Comparison of ENCODE assay signal across 8 cellular contexts in genomic region chr11:13207665-13208594, GRCh38.
DNase-seq lines count a peak whose midpoint lies in the region; ATAC-seq and TF ChIP-seq lines count a peak whose summit lies in the region.

No MANE protein-coding gene starts in this region.

- H3K27me3 Mint-ChIP-seq in activated CD4-positive, alpha-beta T cell treated with anti-CD3 and anti-CD28 coated beads for 36 hours = no peaks in the 10 kb centered on the region

- H3K27ac ChIP-seq in cingulate gyrus (ENCODE audit: low read depth, low read length) (peak overlapping the region; percentile 79), liver (ENCODE audit: low read depth in 1 of 2, low read length in 2 of 2) (peak overlapping the region; percentile 57 to 60), suprapubic skin (peak overlapping the region; percentile 76)

- TF ChIP-seq POLR2A in suprapubic skin (IDR thresholded peaks at IDR 0.05) (no peak), GM18505 (IDR thresholded peaks at IDR 0.05; ENCODE audit: borderline replicate concordance, extremely low read depth, insufficient read depth, insufficient read length) (no peak)

- peak; percentile 43 to 47 for TF ChIP-seq RAD21 in liver (IDR thresholded peaks at IDR 0.05)

- peaks cover 0 to 11% (median 8%) of the 10 kb centered on the region in 4 donors for H3K4me1 ChIP-seq in liver (ENCODE audit: control insufficient read depth in 4 of 4, insufficient read depth in 4 of 4, low read length in 3 of 4)
- H3K4me1 ChIP-seq in suprapubic skin = peaks cover 18% of the 10 kb centered on the region

- POLR2A ChIA-PET in activated CD4-positive, alpha-beta T cell treated with anti-CD3 and anti-CD28 coated beads for 36 hours (lab: Charles Lee) = interaction anchor here (0.8 kb wide), 1 partner anchor 25 kb away, joined by 3 read pairs; no protein-coding TSS in a partner anchor

- intact Hi-C loops in activated CD4-positive, alpha-beta T cell treated with anti-CD3 and anti-CD28 coated beads for 36 hours (cut with DNase I, micrococcal nuclease) = loop anchor here (1.0 to 5.0 kb wide), 6 partner anchors 25 to 255 kb away; partner anchors contain the start of genes BTBD10 (in 2 of the 2) and BMAL1 (in 1 of the 2)

- H3K4me1 Mint-ChIP-seq in activated CD4-positive, alpha-beta T cell treated with anti-CD3 and anti-CD28 coated beads for 36 hours = peaks cover 41% of the 10 kb centered on the region

- H3K36me3 ChIP-seq in liver (ENCODE audit: control insufficient read depth in 4 of 4, insufficient read depth in 3 of 4, low read depth in 1 of 4, low read length in 3 of 4) (no peaks in the 10 kb centered on the region), suprapubic skin (no peaks in the 10 kb centered on the region)

- H3K36me3 Mint-ChIP-seq in activated CD4-positive, alpha-beta T cell treated with anti-CD3 and anti-CD28 coated beads for 36 hours (ENCODE audit: low read depth) = no peaks in the 10 kb centered on the region

- no peaks in the 10 kb centered on the region for H3K9me3 Mint-ChIP-seq in activated CD4-positive, alpha-beta T cell treated with anti-CD3 and anti-CD28 coated beads for 36 hours (ENCODE audit: low read depth)

- peak overlapping the region; percentile 70 for H3K4me3 Mint-ChIP-seq in activated CD4-positive, alpha-beta T cell treated with anti-CD3 and anti-CD28 coated beads for 36 hours

- H3K9ac ChIP-seq in liver (ENCODE audit: low read depth in 1 of 2, low read length in 2 of 2) = peak overlapping the region; percentile 27 to 51

- H3K4me3 ChIP-seq in liver (ENCODE audit: low read depth in 1 of 3, low read length in 3 of 3) = peak overlapping the region; percentile 4 to 54 (median 32)
- H3K4me3 ChIP-seq in suprapubic skin = peak overlapping the region; percentile 41

- no peaks in the 10 kb centered on the region for H3K27me3 ChIP-seq in liver (ENCODE audit: control insufficient read depth in 4 of 4, insufficient read depth in 4 of 4, low read length in 3 of 4)
- no peaks in the 10 kb centered on the region for H3K27me3 ChIP-seq in suprapubic skin

- peak; percentile 89 for ATAC-seq in activated CD4-positive, alpha-beta T cell treated with anti-CD3 and anti-CD28 coated beads for 36 hours
- ATAC-seq in GM18505 (IDR thresholded peaks at IDR 0.05; ENCODE audit: unreplicated experiment) (no peak), HG02623 (IDR thresholded peaks at IDR 0.05; ENCODE audit: unreplicated experiment) (no peak)

- peak; percentile 28 for DNase-seq in activated CD4-positive, alpha-beta T cell treated with anti-CD3 and anti-CD28 coated beads for 36 hours
- DNase-seq in activated CD4-positive, alpha-beta T cell treated with anti-CD3 and anti-CD28 coated beads, Interleukin-2, amount 50 U/mL, for 4 hours = no peak
- DNase-seq in SIG-M5 (lab: John Stamatoyannopoulos, UW) (peak; percentile 32), suprapubic skin (ENCODE audit: low spot score in 2 of 2) (no peak)

- no peak for TF ChIP-seq CTCF in liver (IDR thresholded peaks at IDR 0.05; ENCODE audit: low read depth, low read length, missing input control)
- no peak for TF ChIP-seq CTCF in suprapubic skin (IDR thresholded peaks at IDR 0.05)

- CTCF ChIA-PET in activated CD4-positive, alpha-beta T cell treated with anti-CD3 and anti-CD28 coated beads for 36 hours (lab: Charles Lee) = interaction anchor here (0.7 to 6.0 kb wide), 12 partner anchors 24 to 257 kb away, joined by 3 to 31 read pairs (median 4); no protein-coding TSS in a partner anchor

- peak overlapping the region; percentile 84 for H3K27ac Mint-ChIP-seq in activated CD4-positive, alpha-beta T cell treated with anti-CD3 and anti-CD28 coated beads for 36 hours

- no peaks in the 10 kb centered on the region for H3K9me3 ChIP-seq in liver (ENCODE audit: control insufficient read depth in 4 of 4, low read length in 3 of 4)
- no peaks in the 10 kb centered on the region for H3K9me3 ChIP-seq in suprapubic skin

- 27% methylated on average over 16 of the region's 16 CpGs for whole genome bisulfite sequencing in liver
- 19% methylated on average over 16 of the region's 16 CpGs for WGBS in suprapubic skin

- no peak for TF ChIP-seq EP300 in suprapubic skin (IDR thresholded peaks at IDR 0.05)

TF ChIP-seq in liver, 16 proteins besides CTCF, POLR2A, EP300 and RAD21:
- no peak for TF ChIP-seq REST (IDR thresholded peaks at IDR 0.05)
- TF ChIP-seq, protein P1, sequence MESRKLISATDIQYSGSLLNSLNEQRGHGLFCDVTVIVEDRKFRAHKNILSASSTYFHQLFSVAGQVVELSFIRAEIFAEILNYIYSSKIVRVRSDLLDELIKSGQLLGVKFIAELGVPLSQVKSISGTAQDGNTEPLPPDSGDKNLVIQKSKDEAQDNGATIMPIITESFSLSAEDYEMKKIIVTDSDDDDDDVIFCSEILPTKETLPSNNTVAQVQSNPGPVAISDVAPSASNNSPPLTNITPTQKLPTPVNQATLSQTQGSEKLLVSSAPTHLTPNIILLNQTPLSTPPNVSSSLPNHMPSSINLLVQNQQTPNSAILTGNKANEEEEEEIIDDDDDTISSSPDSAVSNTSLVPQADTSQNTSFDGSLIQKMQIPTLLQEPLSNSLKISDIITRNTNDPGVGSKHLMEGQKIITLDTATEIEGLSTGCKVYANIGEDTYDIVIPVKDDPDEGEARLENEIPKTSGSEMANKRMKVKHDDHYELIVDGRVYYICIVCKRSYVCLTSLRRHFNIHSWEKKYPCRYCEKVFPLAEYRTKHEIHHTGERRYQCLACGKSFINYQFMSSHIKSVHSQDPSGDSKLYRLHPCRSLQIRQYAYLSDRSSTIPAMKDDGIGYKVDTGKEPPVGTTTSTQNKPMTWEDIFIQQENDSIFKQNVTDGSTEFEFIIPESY (IDR thresholded peaks at IDR 0.05) = no peak
- no peak for TF ChIP-seq TAF1 (conservative IDR thresholded peaks at IDR 0.05)
- TF ChIP-seq EGR1 (IDR thresholded peaks at IDR 0.05; ENCODE audit: low read depth in 2 of 2) = no peak
- peak in 1 of 2 donors; percentile 24 for TF ChIP-seq RXRA (IDR thresholded peaks at IDR 0.05)
- TF ChIP-seq JUND (IDR thresholded peaks at IDR 0.05) = peak; percentile 99
- peak; percentile 16 for TF ChIP-seq NR2F2 (IDR thresholded peaks at IDR 0.05)
- TF ChIP-seq FOXA2 (IDR thresholded peaks at IDR 0.05) = no peak
- no peak for TF ChIP-seq HNF4G (IDR thresholded peaks at IDR 0.05)
- peak in 1 of 2 donors; percentile 12 for TF ChIP-seq HNF4A (conservative IDR thresholded peaks at IDR 0.05)
- TF ChIP-seq SP1 (IDR thresholded peaks at IDR 0.05) = peak; percentile 20
- TF ChIP-seq YY1 (IDR thresholded peaks at IDR 0.05) = peak; percentile 41
- TF ChIP-seq, protein P2, sequence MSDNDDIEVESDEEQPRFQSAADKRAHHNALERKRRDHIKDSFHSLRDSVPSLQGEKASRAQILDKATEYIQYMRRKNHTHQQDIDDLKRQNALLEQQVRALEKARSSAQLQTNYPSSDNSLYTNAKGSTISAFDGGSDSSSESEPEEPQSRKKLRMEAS (IDR thresholded peaks at IDR 0.05) = no peak
- no peak for TF ChIP-seq FOXA1 (IDR thresholded peaks at IDR 0.05)
- no peak for TF ChIP-seq GABPA (IDR thresholded peaks at IDR 0.05 in 1 of 2, conservative IDR thresholded peaks at IDR 0.05 in 1 of 2)
- TF ChIP-seq ATF3 (IDR thresholded peaks at IDR 0.05) = peak; percentile 91

Comparison
In these comparisons a context has a peak if more than half of its experiments do, and no peak if none do; other contexts are left out.
1. DNase-seq: peak in activated CD4-positive, alpha-beta T cell treated with anti-CD3 and anti-CD28 coated beads for 36 hours (single experiment) and SIG-M5 (single experiment); none in activated CD4-positive, alpha-beta T cell treated with anti-CD3 and anti-CD28 coated beads, Interleukin-2, amount 50 U/mL, for 4 hours (0 of 2) and suprapubic skin (0 of 2).
2. Peak in every context shown above with its lines, with median percentiles within 50 percentile points of each other: H3K27ac ChIP-seq.